ENCODE assay signal across 1 cellular context in the genomic region with DNA sequence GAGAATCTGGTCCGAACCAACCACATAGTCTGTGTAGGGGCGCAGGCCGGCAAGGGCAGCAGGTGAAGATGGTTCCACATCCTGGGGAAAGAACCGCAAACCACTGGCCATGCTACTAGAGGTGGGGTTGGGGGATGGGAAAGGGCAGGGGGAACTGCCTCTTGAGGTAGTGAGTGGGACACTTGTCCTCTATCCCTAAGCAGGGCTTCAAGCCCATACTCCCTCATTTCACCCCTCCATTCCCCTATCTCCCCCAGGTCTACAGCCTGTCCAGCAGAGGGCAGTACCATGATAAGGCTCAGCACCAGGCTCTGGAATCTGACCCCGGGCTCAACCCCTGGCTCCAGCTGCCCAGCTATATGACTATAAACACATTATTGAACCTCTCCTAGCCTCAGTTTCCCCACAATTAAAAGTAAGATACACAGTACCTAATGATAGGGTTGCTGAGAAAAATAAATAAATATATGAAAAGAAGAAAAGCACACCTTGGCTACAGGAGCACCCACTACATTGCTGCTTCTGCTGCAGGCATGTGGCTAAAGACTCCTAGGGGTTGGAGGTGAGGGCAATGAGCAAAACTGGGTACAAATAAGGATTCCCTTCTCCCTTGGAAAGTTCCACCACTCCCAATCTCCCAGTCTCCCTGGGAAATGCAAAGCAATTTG.
TF ChIP-seq lines count a peak whose summit lies in the region.

No MANE protein-coding gene starts in this region.

TF ChIP-seq in neural cell, 6 proteins besides CTCF, POLR2A, EP300 and RAD21:
- TF ChIP-seq POLR2AphosphoS5 (IDR thresholded peaks at IDR 0.05) (no peak), SMC3 (conservative IDR thresholded peaks at IDR 0.05; ENCODE audit: poor library complexity) (peak; percentile 18), TAF1 (IDR thresholded peaks at IDR 0.05; ENCODE audit: low read depth) (no peak), EZH2 (IDR thresholded peaks at IDR 0.05; ENCODE audit: borderline replicate concordance, insufficient read depth, low read length, poor library complexity, severe bottlenecking) (no peak), MXI1 (conservative IDR thresholded peaks at IDR 0.05; ENCODE audit: poor library complexity, severe bottlenecking) (no peak)
- TF ChIP-seq, protein P1, sequence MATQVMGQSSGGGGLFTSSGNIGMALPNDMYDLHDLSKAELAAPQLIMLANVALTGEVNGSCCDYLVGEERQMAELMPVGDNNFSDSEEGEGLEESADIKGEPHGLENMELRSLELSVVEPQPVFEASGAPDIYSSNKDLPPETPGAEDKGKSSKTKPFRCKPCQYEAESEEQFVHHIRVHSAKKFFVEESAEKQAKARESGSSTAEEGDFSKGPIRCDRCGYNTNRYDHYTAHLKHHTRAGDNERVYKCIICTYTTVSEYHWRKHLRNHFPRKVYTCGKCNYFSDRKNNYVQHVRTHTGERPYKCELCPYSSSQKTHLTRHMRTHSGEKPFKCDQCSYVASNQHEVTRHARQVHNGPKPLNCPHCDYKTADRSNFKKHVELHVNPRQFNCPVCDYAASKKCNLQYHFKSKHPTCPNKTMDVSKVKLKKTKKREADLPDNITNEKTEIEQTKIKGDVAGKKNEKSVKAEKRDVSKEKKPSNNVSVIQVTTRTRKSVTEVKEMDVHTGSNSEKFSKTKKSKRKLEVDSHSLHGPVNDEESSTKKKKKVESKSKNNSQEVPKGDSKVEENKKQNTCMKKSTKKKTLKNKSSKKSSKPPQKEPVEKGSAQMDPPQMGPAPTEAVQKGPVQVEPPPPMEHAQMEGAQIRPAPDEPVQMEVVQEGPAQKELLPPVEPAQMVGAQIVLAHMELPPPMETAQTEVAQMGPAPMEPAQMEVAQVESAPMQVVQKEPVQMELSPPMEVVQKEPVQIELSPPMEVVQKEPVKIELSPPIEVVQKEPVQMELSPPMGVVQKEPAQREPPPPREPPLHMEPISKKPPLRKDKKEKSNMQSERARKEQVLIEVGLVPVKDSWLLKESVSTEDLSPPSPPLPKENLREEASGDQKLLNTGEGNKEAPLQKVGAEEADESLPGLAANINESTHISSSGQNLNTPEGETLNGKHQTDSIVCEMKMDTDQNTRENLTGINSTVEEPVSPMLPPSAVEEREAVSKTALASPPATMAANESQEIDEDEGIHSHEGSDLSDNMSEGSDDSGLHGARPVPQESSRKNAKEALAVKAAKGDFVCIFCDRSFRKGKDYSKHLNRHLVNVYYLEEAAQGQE (IDR thresholded peaks at IDR 0.05; ENCODE audit: borderline replicate concordance) = no peak
